In genomic region chr6:137867685-137868509, GRCh38 we compare ENCODE assay signal across 8 cellular contexts. TPM values are rescaled to one million over a fixed set of nuclear protein-coding genes. Genes with fewer than 3 reads are reported as not detected.
A peak's percentile ranks its signal among the peaks of the same experiment; 100 is the strongest.
DNase-seq lines count a peak whose midpoint lies in the region; ATAC-seq and TF ChIP-seq lines count a peak whose summit lies in the region.

No MANE protein-coding gene starts in this region.

- ATAC-seq in HG03342 (IDR thresholded peaks at IDR 0.05; ENCODE audit: unreplicated experiment): peak; percentile 8
- peak in 1 of 4 experiments; percentile 20 for ATAC-seq in T-cell (replicated peaks in 1 of 4)
- peak; percentile 8 for ATAC-seq in thoracic aorta (ENCODE audit: insufficient number of reproducible peaks, low FRiP score, low read depth)

- no peaks in the 10 kb centered on the region for H3K27me3 Mint-ChIP-seq in T-cell

- H3K27me3 ChIP-seq in thoracic aorta (replicated peaks; ENCODE audit: insufficient read depth): no peaks in the 10 kb centered on the region

- H3K36me3 ChIP-seq in thoracic aorta: no peaks in the 10 kb centered on the region

- peak; percentile 69 for DNase-seq in DMS53 (lab: John Stamatoyannopoulos, UW)
- no peak for DNase-seq in DMS53 treated with DMSO at 0.1 percent for 48 hours (lab: John Stamatoyannopoulos, UW; ENCODE audit: unreplicated experiment)
- peak in 28 of 34 experiments; percentile 27 to 69 (median 55) for DNase-seq in T-cell
- DNase-seq in dermis blood vessel endothelial cell: peak; percentile 42
- peak in 1 of 2 donors; percentile 89 for DNase-seq in lower leg skin (ENCODE audit: low spot score in 2 of 2)
- DNase-seq in thoracic aorta (ENCODE audit: low spot score): no peak
- DNase-seq in NCI-H2227 (lab: John Stamatoyannopoulos, UW; ENCODE audit: unreplicated experiment): no peak

- POLR2A ChIA-PET in T-cell (lab: Charles Lee): interaction anchor here (0.6 to 9.2 kb wide), 25 partner anchors 9 to 168 kb away, joined by 3 to 204 read pairs (median 5); no protein-coding TSS in a partner anchor

- CTCF ChIA-PET in T-cell (lab: Charles Lee): interaction anchor here (0.6 to 7.9 kb wide), 19 partner anchors 9 to 160 kb away, joined by 3 to 52 read pairs (median 5); no protein-coding TSS in a partner anchor

- no peaks in the 10 kb centered on the region for H3K9me3 ChIP-seq in thoracic aorta

- peak overlapping the region; percentile 95 to 98 for H3K27ac Mint-ChIP-seq in T-cell

- WGBS in lower leg skin, 2 donors: 1% methylated on average over 25 to 28 of the region's 32 CpGs

- H3K4me1 ChIP-seq in thoracic aorta (ENCODE audit: control insufficient read depth in 1 of 2, low read depth in 2 of 2): peaks cover 11 to 51% of the 10 kb centered on the region in 2 donors

- peaks cover 62 to 70% (median 66%) of the 10 kb centered on the region in 3 donors for H3K4me1 Mint-ChIP-seq in T-cell

- no peak for TF ChIP-seq POLR2A in lower leg skin (IDR thresholded peaks at IDR 0.05)

- intact Hi-C loops in lower leg skin (cut with DNase I; ENCODE audit: low total_unique reads): loop anchor here (5.0 kb wide), 1 partner anchor 161 kb away; no protein-coding TSS in a partner anchor

- TF ChIP-seq CTCF in lower leg skin (IDR thresholded peaks at IDR 0.05) (no peak), thoracic aorta (IDR thresholded peaks at IDR 0.05) (no peak)

- peak overlapping the region; percentile 65 to 73 for H3K27ac ChIP-seq in thoracic aorta

- no peaks in the 10 kb centered on the region for H3K9me3 Mint-ChIP-seq in T-cell

- H3K4me3 Mint-ChIP-seq in T-cell: peak overlapping the region; percentile 92 to 98 (median 96)

- peaks cover 49% of the 10 kb centered on the region for H3K36me3 Mint-ChIP-seq in T-cell

- H3K4me3 ChIP-seq in lower leg skin (ENCODE audit: low read depth, poor library complexity, severe bottlenecking) (peak overlapping the region; percentile 65), thoracic aorta (peak overlapping the region; percentile 84)

RNA-seq across cellular contexts. Expression of gene TNFAIP3, which starts 0.8 kb away (rescaled TPM):
- total RNA-seq in T-cell: 1,000 to 10,000 TPM in 2 of 5 donors, 100 to 1,000 TPM in 3; 109 to 2,994 (median 145) TPM
- 5.4 and 13.4 TPM in 2 replicates for total RNA-seq in dermis blood vessel endothelial cell
- total RNA-seq in lower leg skin: 10 to 100 TPM; 13.4 to 29.9 (median 26.2) TPM
- total RNA-seq in thoracic aorta: 10 to 100 TPM; 21.9 to 26.3 TPM

Comparison
In these comparisons a context has a peak if more than half of its experiments do, and no peak if none do; other contexts are left out.
1. DNase-seq: peak in DMS53 (single experiment), T-cell (28 of 34) and dermis blood vessel endothelial cell (single experiment); none in DMS53 treated with DMSO at 0.1 percent for 48 hours (single experiment), thoracic aorta (single experiment) and NCI-H2227 (single experiment).